In the genomic region with DNA sequence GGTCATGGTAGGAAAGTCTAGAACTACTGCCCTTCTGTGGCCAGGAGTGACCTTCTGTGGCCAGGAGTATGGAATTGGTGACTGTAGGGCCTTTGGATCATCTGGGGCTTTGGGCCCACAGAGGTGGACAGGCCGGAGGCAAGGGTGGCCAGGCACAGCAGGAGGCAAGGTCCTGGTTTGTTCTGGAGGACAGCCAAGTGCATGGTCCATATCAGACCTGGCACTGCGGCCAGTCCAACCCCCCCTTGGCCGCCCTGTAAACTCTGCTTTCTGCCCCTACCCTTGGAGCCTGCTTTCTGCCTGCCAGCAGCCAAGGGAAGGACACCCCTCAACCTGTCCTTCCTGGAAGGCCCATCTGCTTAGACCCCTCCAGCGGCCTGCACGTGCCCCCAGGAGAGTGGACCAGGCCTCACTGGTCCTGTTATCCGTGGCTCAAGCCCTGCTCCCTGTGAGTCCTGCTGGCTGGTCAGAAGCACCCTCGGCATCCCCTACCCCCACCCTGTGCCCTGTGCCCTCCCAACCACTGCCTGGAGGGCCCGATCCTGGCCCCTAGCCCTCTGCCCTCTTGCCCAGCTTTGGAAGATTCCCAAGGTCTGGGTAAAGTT, we compare ENCODE assay signal across 20 cellular contexts. TPM values are rescaled to one million over a fixed set of nuclear protein-coding genes. Genes with fewer than 3 reads are reported as not detected.
"Had no signal": no experiment of that assay in that cellular context is flagged by ENCODE, and none has a peak within 500 bp of the region (broad histone marks: within the 10 kb centered on the region; RNA-seq: fewer than 3 reads in every experiment).

No MANE protein-coding gene starts in this region.

- ATAC-seq: gastroesophageal sphincter; left ventricle myocardium superior; stimulated activated naive CD8-positive, alpha-beta T cell treated with anti-CD3 and anti-CD28 coated beads, Interleukin-15, Interleukin-2, amounts not matched to agents 100 U/mL and 50 U/mL, for 24 hours had no signal

- H3K9me3 ChIP-seq: esophagus squamous epithelium, gastroesophageal sphincter, ovary, right atrium auricular region, tibial artery, upper lobe of left lung, uterus had no signal

- H3K36me3 ChIP-seq: ovary, right atrium auricular region, uterus had no signal

- H3K27me3 ChIP-seq: esophagus squamous epithelium, gastroesophageal sphincter, ovary, right atrium auricular region, tibial artery, upper lobe of left lung, uterus had no signal

- H3K27ac ChIP-seq: esophagus squamous epithelium, gastroesophageal sphincter, ovary, right atrium auricular region, tibial artery, upper lobe of left lung, uterus had no signal

- DNase-seq: dermis blood vessel endothelial cell; esophagus squamous epithelium; foreskin fibroblast; glutamatergic neuron; immature natural killer cell; left ventricle myocardium superior; mesendoderm; naive B cell; ovary; small intestine; stimulated activated CD4-positive, alpha-beta T cell treated with anti-CD3 and anti-CD28 coated beads, Interleukin-12 subunit alpha, Interleukin-12 subunit beta, amount 100 ng/mL, for 4 hours; stimulated activated CD4-positive, alpha-beta T cell treated with anti-CD3 and anti-CD28 coated beads, Interleukin-2, amount 100 ng/mL, for 48 hours; stimulated activated naive CD8-positive, alpha-beta T cell treated with anti-CD3 and anti-CD28 coated beads, Interleukin-15, Interleukin-2, amounts not matched to agents 100 U/mL and 50 U/mL, for 24 hours; tibial artery; uterus had no signal

- H3K27me3 Mint-ChIP-seq: naive B cell had no signal

- H3K4me3 ChIP-seq: esophagus squamous epithelium, gastroesophageal sphincter, ovary, right atrium auricular region, tibial artery, upper lobe of left lung, uterus had no signal

- FAIRE-seq: colon, keratinocyte, small intestine had no signal

RNA-seq across cellular contexts. Expression of gene RAC3, which starts 8.3 kb away (rescaled TPM):
- polyA plus RNA-seq: immature natural killer cell had no signal
